Comparison of ENCODE assay signal across 15 cellular contexts in the genomic region with DNA sequence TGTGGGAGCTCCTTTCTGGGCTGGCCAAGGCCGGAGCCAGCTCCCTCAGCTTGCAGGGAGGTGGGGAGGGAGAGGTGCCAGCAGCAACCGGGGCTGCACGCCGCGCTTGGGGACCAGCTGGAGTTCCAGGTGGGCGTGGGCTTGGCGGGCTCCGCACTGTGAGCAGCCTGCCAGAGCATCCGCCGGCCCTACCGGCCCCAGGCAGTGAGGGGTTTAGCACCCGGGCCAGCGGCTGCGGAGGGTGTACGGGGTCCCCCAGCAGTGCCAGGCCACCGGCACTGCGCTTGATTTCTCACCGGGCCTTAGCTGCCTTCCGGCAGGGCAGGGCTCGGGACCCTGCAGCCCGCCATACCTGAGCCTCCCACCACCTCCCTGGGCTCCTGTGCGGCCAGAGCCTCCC.
DNase-seq lines count a peak whose midpoint lies in the region; ATAC-seq and TF ChIP-seq lines count a peak whose summit lies in the region.
"Had no signal": no experiment of that assay in that cellular context is flagged by ENCODE, and none has a peak within 500 bp of the region (broad histone marks: within the 10 kb centered on the region; RNA-seq: fewer than 3 reads in every experiment).

No MANE protein-coding gene starts in this region.

- TF ChIP-seq CTCF in natural killer cell (IDR thresholded peaks at IDR 0.05) = no peak
- TF ChIP-seq CTCF in endodermal cell (conservative IDR thresholded peaks at IDR 0.05) = no peak
- no peak for TF ChIP-seq CTCF in spleen (IDR thresholded peaks at IDR 0.05 in 8 of 11, conservative IDR thresholded peaks at IDR 0.05 in 3 of 11)

- WGBS in endodermal cell (ENCODE audit: insufficient coverage in 1 of 2, insufficient read length in 1 of 2), 2 experiments = 80 to 94% methylated on average over 5 to 22 of the region's 22 CpGs
- 89 to 94% (median 92%) methylated on average over 7 to 22 of the region's 22 CpGs for WGBS in spleen, 5 donors

- H3K36me3 Mint-ChIP-seq in natural killer cell treated with Interleukin-12 subunit alpha and Interleukin-12 subunit beta and Interleukin-15 and Interleukin-18, amount 100 ng/mL, for 72 hours = no peaks in the 10 kb centered on the region
- no peaks in the 10 kb centered on the region for H3K36me3 Mint-ChIP-seq in natural killer cell
- no peaks in the 10 kb centered on the region for H3K36me3 Mint-ChIP-seq in endodermal cell (ENCODE audit: low read depth)
- H3K36me3 Mint-ChIP-seq: CD4-positive, CD25-positive, alpha-beta regulatory T cell; CD8-positive, alpha-beta memory T cell had no signal

- peak; percentile 57 for DNase-seq in natural killer cell treated with Interleukin-12 subunit alpha and Interleukin-12 subunit beta and Interleukin-15 and Interleukin-18, amount 100 ng/mL, for 72 hours (ENCODE audit: low spot score)
- DNase-seq in natural killer cell = no peak
- peak; percentile 33 for DNase-seq in endodermal cell
- DNase-seq in spleen = peak; percentile 61
- DNase-seq in activated effector memory CD4-positive, alpha-beta T cell treated with Interleukin-2 at 50 U/mL for 16 hours = no peak
- DNase-seq: ACHN; BE2C; C1 segment of cervical spinal cord; CD4-positive, CD25-positive, alpha-beta regulatory T cell; CD8-positive, alpha-beta memory T cell; COR-L47; HCEC 1CT had no signal

- no peak overlapping the region for H3K9ac ChIP-seq in endodermal cell (ENCODE audit: extremely low read depth, low read length, poor library complexity, severe bottlenecking)

- H3K4me3 ChIP-seq in endodermal cell (ENCODE audit: low read length) (no peak overlapping the region), spleen (no peak overlapping the region)
- H3K4me3 ChIP-seq: GM23338 had no signal

- no peak for TF ChIP-seq POLR2A in spleen (IDR thresholded peaks at IDR 0.05)

- H3K36me3 ChIP-seq in endodermal cell (ENCODE audit: control insufficient read depth, insufficient read depth, low read length) (no peaks in the 10 kb centered on the region), spleen (no peaks in the 10 kb centered on the region)
- H3K36me3 ChIP-seq: BE2C had no signal

- H3K27me3 Mint-ChIP-seq in natural killer cell treated with Interleukin-12 subunit alpha and Interleukin-12 subunit beta and Interleukin-15 and Interleukin-18, amount 100 ng/mL, for 72 hours = no peaks in the 10 kb centered on the region
- H3K27me3 Mint-ChIP-seq in natural killer cell (ENCODE audit: low read depth in 2 of 2) (no peaks in the 10 kb centered on the region), endodermal cell (ENCODE audit: insufficient read depth) (no peaks in the 10 kb centered on the region)
- H3K27me3 Mint-ChIP-seq: CD4-positive, CD25-positive, alpha-beta regulatory T cell; CD8-positive, alpha-beta memory T cell had no signal

- peaks cover 19% of the 10 kb centered on the region for H3K9me3 Mint-ChIP-seq in natural killer cell treated with Interleukin-12 subunit alpha and Interleukin-12 subunit beta and Interleukin-15 and Interleukin-18, amount 100 ng/mL, for 72 hours
- H3K9me3 Mint-ChIP-seq in natural killer cell (peaks cover 2 to 14% of the 10 kb centered on the region in 2 donors), endodermal cell (peaks cover 6% of the 10 kb centered on the region)
- H3K9me3 Mint-ChIP-seq: GM23338 had no signal

- peaks cover 8% of the 10 kb centered on the region for H3K9me3 ChIP-seq in endodermal cell (ENCODE audit: control insufficient read depth, low read length)
- peaks cover 0 to 21% (median 0%) of the 10 kb centered on the region in 8 donors for H3K9me3 ChIP-seq in spleen
- H3K9me3 ChIP-seq: BE2C had no signal

- H3K27ac Mint-ChIP-seq in natural killer cell treated with Interleukin-12 subunit alpha and Interleukin-12 subunit beta and Interleukin-15 and Interleukin-18, amount 100 ng/mL, for 72 hours = no peak overlapping the region
- no peak overlapping the region for H3K27ac Mint-ChIP-seq in natural killer cell
- no peak overlapping the region for H3K27ac Mint-ChIP-seq in endodermal cell
- H3K27ac Mint-ChIP-seq: CD4-positive, CD25-positive, alpha-beta regulatory T cell; CD8-positive, alpha-beta memory T cell; GM23338 had no signal

- H3K27me3 ChIP-seq in endodermal cell (ENCODE audit: control insufficient read depth, insufficient read depth, low read length, poor library complexity, severe bottlenecking) = no peaks in the 10 kb centered on the region
- H3K27me3 ChIP-seq in spleen (replicated peaks in 1 of 7) = no peaks in the 10 kb centered on the region
- H3K27me3 ChIP-seq: BE2C had no signal

- no peaks in the 10 kb centered on the region for H3K4me1 ChIP-seq in endodermal cell (ENCODE audit: control insufficient read depth, insufficient read depth, low read length)
- no peaks in the 10 kb centered on the region for H3K4me1 ChIP-seq in spleen
- H3K4me1 ChIP-seq: BE2C had no signal

- H3K27ac ChIP-seq in endodermal cell (ENCODE audit: low read depth, low read length) (no peak overlapping the region), spleen (no peak overlapping the region)
- H3K27ac ChIP-seq: HL-60 had no signal

- H3K4me3 Mint-ChIP-seq in natural killer cell treated with Interleukin-12 subunit alpha and Interleukin-12 subunit beta and Interleukin-15 and Interleukin-18, amount 100 ng/mL, for 72 hours = no peak overlapping the region
- H3K4me3 Mint-ChIP-seq in natural killer cell = no peak overlapping the region
- no peak overlapping the region for H3K4me3 Mint-ChIP-seq in endodermal cell
- H3K4me3 Mint-ChIP-seq: CD4-positive, CD25-positive, alpha-beta regulatory T cell; CD8-positive, alpha-beta memory T cell; GM23338 had no signal

- no peak for ATAC-seq in natural killer cell treated with Interleukin-12 subunit alpha and Interleukin-12 subunit beta and Interleukin-15 and Interleukin-18, amount 100 ng/mL, for 72 hours
- ATAC-seq in natural killer cell (no peak), GM18498 (IDR thresholded peaks at IDR 0.05; ENCODE audit: unreplicated experiment) (no peak)
- ATAC-seq: GM23338 had no signal

- intact Hi-C loops in natural killer cell (cut with micrococcal nuclease) = no loop called here
- intact Hi-C loops in spleen (cut with DNase I; ENCODE audit: low total_unique reads) = no loop called here

- no peaks in the 10 kb centered on the region for H3K4me1 Mint-ChIP-seq in natural killer cell treated with Interleukin-12 subunit alpha and Interleukin-12 subunit beta and Interleukin-15 and Interleukin-18, amount 100 ng/mL, for 72 hours (ENCODE audit: low read depth in 2 of 2)
- H3K4me1 Mint-ChIP-seq in natural killer cell (no peaks in the 10 kb centered on the region), endodermal cell (peaks cover 4% of the 10 kb centered on the region)
- H3K4me1 Mint-ChIP-seq: CD4-positive, CD25-positive, alpha-beta regulatory T cell; CD8-positive, alpha-beta memory T cell; GM23338 had no signal

Comparison
In these comparisons a context has a peak if more than half of its experiments do, and no peak if none do; other contexts are left out.
1. DNase-seq: peak in natural killer cell treated with Interleukin-12 subunit alpha and Interleukin-12 subunit beta and Interleukin-15 and Interleukin-18, amount 100 ng/mL, for 72 hours (single experiment), endodermal cell (single experiment) and spleen (single experiment); none in natural killer cell (single experiment) and activated effector memory CD4-positive, alpha-beta T cell treated with Interleukin-2 at 50 U/mL for 16 hours (single experiment).